10 cellular contexts compared by ENCODE assay signal in genomic region chr1:110673197-110673701, GRCh38. TPM values are rescaled to one million over a fixed set of nuclear protein-coding genes. Genes with fewer than 3 reads are reported as not detected.
A peak's percentile ranks its signal among the peaks of the same experiment; 100 is the strongest.
DNase-seq lines count a peak whose midpoint lies in the region; ATAC-seq and TF ChIP-seq lines count a peak whose summit lies in the region.
"Had no signal": no experiment of that assay in that cellular context is flagged by ENCODE, and none has a peak within 500 bp of the region (broad histone marks: within the 10 kb centered on the region; RNA-seq: fewer than 3 reads in every experiment).

No MANE protein-coding gene starts in this region.

- peak overlapping the region; percentile 98 for H3K4me3 Mint-ChIP-seq in activated T-helper 2 cell treated with anti-CD3 and anti-CD28 coated beads, Interferon-gamma antibody, Interleukin-2, Interleukin-4, amounts not matched to agents 10 μg/mL and 5 μg/mL and 100 μg/mL, durations not matched to agents 14 hours and 24 hours and 36 hours (ENCODE audit: low read depth)

- no peaks in the 10 kb centered on the region for H3K9me1 ChIP-seq in IMR-90 (ENCODE audit: insufficient read depth, low read length)

- no peak overlapping the region for H3K4ac ChIP-seq in IMR-90 (ENCODE audit: low read depth, low read length)

- H2BK5ac ChIP-seq in IMR-90 (ENCODE audit: low read depth, low read length, poor library complexity, severe bottlenecking) = no peak overlapping the region

- CTCF ChIA-PET in IMR-90 (lab: Yijun Ruan, JAX) = no interaction called here
- CTCF ChIA-PET in HEK293T (lab: Yijun Ruan, JAX) = no interaction called here

- H3K18ac ChIP-seq in IMR-90 (ENCODE audit: low read depth, low read length) = no peak overlapping the region

- POLR2A ChIA-PET in IMR-90 (lab: Charles Lee; ENCODE audit: unreplicated experiment) = no interaction called here
- POLR2A ChIA-PET in HEK293T (lab: Yijun Ruan, JAX) = no interaction called here

- H3K36me3 ChIP-seq in BLaER1 = no peaks in the 10 kb centered on the region
- no peaks in the 10 kb centered on the region for H3K36me3 ChIP-seq in IMR-90 (ENCODE audit: control insufficient read depth, insufficient read depth, low read length)
- H3K36me3 ChIP-seq in mucosa of rectum (ENCODE audit: control insufficient read depth in 2 of 2, insufficient read depth in 2 of 2, low read length in 2 of 2) = no peaks in the 10 kb centered on the region
- H3K36me3 ChIP-seq: tibial nerve had no signal

- no peak for ATAC-seq in IMR-90 (ENCODE audit: low read depth)

- H3K27me3 ChIP-seq in BLaER1 (peaks cover 79% of the 10 kb centered on the region), IMR-90 (ENCODE audit: control insufficient read depth, insufficient read depth, low read length) (peaks cover 20% of the 10 kb centered on the region), mucosa of rectum (ENCODE audit: control insufficient read depth in 2 of 2, insufficient read depth in 2 of 2, low read length in 2 of 2) (peaks cover 15 to 31% of the 10 kb centered on the region in 2 donors)

- H3K56ac ChIP-seq in IMR-90 (ENCODE audit: extremely low read depth, insufficient read depth, low read length) = no peak overlapping the region; the same call in 1 of the 2 replicates

- no peak overlapping the region for H2BK15ac ChIP-seq in IMR-90 (ENCODE audit: low read depth, low read length)

- H3K27me3 Mint-ChIP-seq in activated T-helper 2 cell treated with anti-CD3 and anti-CD28 coated beads, Interferon-gamma antibody, Interleukin-2, Interleukin-4, amounts not matched to agents 10 μg/mL and 5 μg/mL and 100 μg/mL, durations not matched to agents 14 hours and 24 hours and 36 hours (ENCODE audit: low read depth) = no peaks in the 10 kb centered on the region

- no peaks in the 10 kb centered on the region for H3K9me3 Mint-ChIP-seq in activated T-helper 2 cell treated with anti-CD3 and anti-CD28 coated beads, Interferon-gamma antibody, Interleukin-2, Interleukin-4, amounts not matched to agents 10 μg/mL and 5 μg/mL and 100 μg/mL, durations not matched to agents 14 hours and 24 hours and 36 hours

- no peak for TF ChIP-seq CTCF in IMR-90 (conservative IDR thresholded peaks at IDR 0.05; ENCODE audit: low read depth, low read length)

- in situ Hi-C loops in IMR-90 (cut with MboI; ENCODE audit: low sequenced_read_pairs) = no loop called here

- H3K9ac ChIP-seq in BLaER1 (peak overlapping the region; percentile 70; the same call in 1 of the 2 replicates), IMR-90 (ENCODE audit: low read depth, low read length) (no peak overlapping the region), mucosa of rectum (ENCODE audit: low read depth in 1 of 2, low read length in 2 of 2) (peak overlapping the region; percentile 23 to 73)

- H3K4me2 ChIP-seq in BLaER1 = peak overlapping the region; percentile 97
- H3K4me2 ChIP-seq in IMR-90 (ENCODE audit: low read depth, low read length) = no peak overlapping the region

- no peak overlapping the region for H3K23ac ChIP-seq in IMR-90 (ENCODE audit: low read depth, low read length)

- no peak overlapping the region for H4K8ac ChIP-seq in IMR-90 (ENCODE audit: low read depth in 2 of 2, low read length in 2 of 2)

- H3K4me3 ChIP-seq in BLaER1 (peak overlapping the region; percentile 79), IMR-90 (ENCODE audit: insufficient read depth, low read depth, low read length) (no peak overlapping the region), mucosa of rectum (ENCODE audit: low read length in 2 of 2) (peak overlapping the region; percentile 56 to 74)

- no peak overlapping the region for H4K91ac ChIP-seq in IMR-90 (ENCODE audit: insufficient read depth, low read depth, low read length)

- H2AK5ac ChIP-seq in IMR-90 (ENCODE audit: low read depth, low read length) = peak overlapping the region; percentile 28; the same call in 1 of the 2 replicates

- no peaks in the 10 kb centered on the region for H3K9me3 ChIP-seq in BLaER1
- H3K9me3 ChIP-seq in IMR-90 (ENCODE audit: control insufficient read depth, insufficient read depth, low read length) = peaks cover 5% of the 10 kb centered on the region; the same call in 1 of the 2 replicates
- no peaks in the 10 kb centered on the region for H3K9me3 ChIP-seq in mucosa of rectum (ENCODE audit: control insufficient read depth in 2 of 2, low read length in 2 of 2)

- no peak overlapping the region for H4K5ac ChIP-seq in IMR-90 (ENCODE audit: low read depth, low read length)

- dilution Hi-C loops in IMR-90 (cut with HindIII; ENCODE audit: low sequenced_read_pairs, unreplicated experiment) = no loop called here

- H3K4me1 Mint-ChIP-seq in activated T-helper 2 cell treated with anti-CD3 and anti-CD28 coated beads, Interferon-gamma antibody, Interleukin-2, Interleukin-4, amounts not matched to agents 10 μg/mL and 5 μg/mL and 100 μg/mL, durations not matched to agents 14 hours and 24 hours and 36 hours (ENCODE audit: low read depth) = peaks cover 50% of the 10 kb centered on the region

- BruUV-seq in IMR-90 (replicated peaks; lab: Mats Ljungman, UMichigan) = no TSS peak

- H2AK9ac ChIP-seq in IMR-90 (replicated peaks; ENCODE audit: low read depth, low read length, poor library complexity) = no peak overlapping the region

- DNase-seq in IMR-90 = no peak
- DNase-seq in activated T-helper 2 cell treated with anti-CD3 and anti-CD28 coated beads, Interferon-gamma antibody, Interleukin-2, Interleukin-4, amounts not matched to agents 10 μg/mL and 5 μg/mL and 100 μg/mL, durations not matched to agents 14 hours and 24 hours and 36 hours (ENCODE audit: low spot score) = no peak
- DNase-seq in OCI-M1 (lab: John Stamatoyannopoulos, UW) = no peak
- DNase-seq in NCI-H2196 treated with DMSO at 0.1 percent for 48 hours (lab: John Stamatoyannopoulos, UW; ENCODE audit: unreplicated experiment) = no peak
- no peak for DNase-seq in HEK293T (ENCODE audit: extremely low spot score)
- no peak for DNase-seq in NCI-H2029 treated with DMSO at 0.1 percent for 48 hours (lab: John Stamatoyannopoulos, UW)
- DNase-seq: SW 1271 had no signal

- no peak for TF ChIP-seq RAD21 in IMR-90 (IDR thresholded peaks at IDR 0.05; ENCODE audit: low read length)

- H2BK20ac ChIP-seq in IMR-90 (ENCODE audit: low read depth, low read length) = no peak overlapping the region

- H3K27ac ChIP-seq in BLaER1 = no peak overlapping the region
- no peak overlapping the region for H3K27ac ChIP-seq in IMR-90 (ENCODE audit: insufficient read depth, low read length)
- H3K27ac ChIP-seq in mucosa of rectum (ENCODE audit: low read depth in 2 of 2, low read length in 2 of 2) = peak overlapping the region; percentile 71 to 85

- no peak for TF ChIP-seq POLR2A in IMR-90 (IDR thresholded peaks at IDR 0.05; ENCODE audit: low read depth, low read length)

- H2AFZ ChIP-seq in IMR-90 (replicated peaks; ENCODE audit: low read length, poor library complexity) = peak overlapping the region; percentile 23

- intact Hi-C loops in IMR-90 (cut with micrococcal nuclease) = no loop called here
- intact Hi-C loops in activated T-helper 2 cell treated with anti-CD3 and anti-CD28 coated beads, Interferon-gamma antibody, Interleukin-2, Interleukin-4, amounts not matched to agents 10 μg/mL and 5 μg/mL and 100 μg/mL, durations not matched to agents 14 hours and 24 hours and 36 hours (cut with micrococcal nuclease) = loop anchor here (2.0 to 10.0 kb wide), 8 partner anchors 94 to 1072 kb away; partner anchors contain the start of genes CEPT1, DENND2D, DRAM2 and KCNC4

- H3K4me1 ChIP-seq in BLaER1 = peaks cover 50% of the 10 kb centered on the region
- H3K4me1 ChIP-seq in IMR-90 (ENCODE audit: control insufficient read depth, insufficient read depth, low read length) = no peaks in the 10 kb centered on the region; the same call in 1 of the 2 replicates
- H3K4me1 ChIP-seq in mucosa of rectum (ENCODE audit: control insufficient read depth in 2 of 2, insufficient read depth in 2 of 2, low read length in 2 of 2) = peaks cover 0 to 2% of the 10 kb centered on the region in 2 donors

- H3K27ac Mint-ChIP-seq in activated T-helper 2 cell treated with anti-CD3 and anti-CD28 coated beads, Interferon-gamma antibody, Interleukin-2, Interleukin-4, amounts not matched to agents 10 μg/mL and 5 μg/mL and 100 μg/mL, durations not matched to agents 14 hours and 24 hours and 36 hours = peak overlapping the region; percentile 90

- WGBS in IMR-90 (ENCODE audit: extremely low coverage in 2 of 2, insufficient read length in 1 of 2), 2 experiments = 85% methylated on average over 14 of the region's 25 CpGs; no CpG with 5 or more reads in 1 of the 2 experiments

- H3K36me3 Mint-ChIP-seq in activated T-helper 2 cell treated with anti-CD3 and anti-CD28 coated beads, Interferon-gamma antibody, Interleukin-2, Interleukin-4, amounts not matched to agents 10 μg/mL and 5 μg/mL and 100 μg/mL, durations not matched to agents 14 hours and 24 hours and 36 hours (ENCODE audit: low read depth) = peaks cover 42% of the 10 kb centered on the region

- H3K79me1 ChIP-seq in IMR-90 (ENCODE audit: low read depth in 1 of 2, low read length in 2 of 2) = no peaks in the 10 kb centered on the region; a peak in 1 of 4 replicates

- H4K20me1 ChIP-seq in BLaER1 (peaks cover 28% of the 10 kb centered on the region), IMR-90 (ENCODE audit: insufficient read depth, low read length) (no peaks in the 10 kb centered on the region)

- H2BK120ac ChIP-seq in IMR-90 (ENCODE audit: low read depth, low read length) = no peak overlapping the region

- H3K14ac ChIP-seq in IMR-90 (replicated peaks; ENCODE audit: low read depth, low read length) = no peak overlapping the region

TF ChIP-seq in IMR-90, 13 proteins besides CTCF, POLR2A, EP300 and RAD21 (continues in another document):
- TF ChIP-seq BHLHE40 (IDR thresholded peaks at IDR 0.05; ENCODE audit: low read depth, low read length) (no peak), MAFK (IDR thresholded peaks at IDR 0.05; ENCODE audit: low read depth, low read length) (no peak)

TF ChIP-seq in HEK293T, 16 proteins besides CTCF, POLR2A, EP300 and RAD21:
- TF ChIP-seq LEF1 (IDR thresholded peaks at IDR 0.05; ENCODE audit: borderline replicate concordance) = no peak
- TF ChIP-seq SP1 (IDR thresholded peaks at IDR 0.05) = no peak
- TF ChIP-seq FOXA1 (IDR thresholded peaks at IDR 0.05) = no peak
- TF ChIP-seq ZNF384 (IDR thresholded peaks at IDR 0.05) = no peak
- TF ChIP-seq TARDBP (IDR thresholded peaks at IDR 0.05) = no peak
- no peak for TF ChIP-seq CTBP1 (IDR thresholded peaks at IDR 0.05; ENCODE audit: borderline replicate concordance)
- TF ChIP-seq FOXM1 (IDR thresholded peaks at IDR 0.05; ENCODE audit: borderline replicate concordance) = no peak
- TF ChIP-seq BHLHE40 (IDR thresholded peaks at IDR 0.05; ENCODE audit: borderline replicate concordance) = no peak
- TF ChIP-seq FOXK2 (IDR thresholded peaks at IDR 0.05) = no peak
- no peak for TF ChIP-seq ELF4 (IDR thresholded peaks at IDR 0.05)

RNA-seq across cellular contexts. Expression of gene KCNA3, which starts 1.5 kb away (rescaled TPM):
- total RNA-seq in IMR-90 (2012; rRNA removed) = under 0.01 TPM in 2 replicates
- polyA plus RNA-seq in IMR-90 (2012; rRNA removed) = 0.09 TPM in 1 of 2 replicates, not detected in the other
- polyA plus RNA-seq in IMR-90 (2012; cell fraction: cytosol; rRNA removed) = 0.01 and 0.04 TPM in 2 replicates
- 0.02 TPM in 1 of 2 replicates, not detected in the other for polyA plus RNA-seq in IMR-90 (2012; cell fraction: nucleus; rRNA removed; ENCODE audit: low replicate concordance)
- total RNA-seq in activated T-helper 2 cell treated with anti-CD3 and anti-CD28 coated beads, Interferon-gamma antibody, Interleukin-2, Interleukin-4, amounts not matched to agents 10 μg/mL and 5 μg/mL and 100 μg/mL, durations not matched to agents 14 hours and 24 hours and 36 hours = 24.0 and 24.4 TPM in 2 replicates

Comparison
In these comparisons a context has a peak if more than half of its experiments do, and no peak if none do; other contexts are left out.
1. H3K27ac ChIP-seq: peak in mucosa of rectum (2 of 2); none in BLaER1 (single experiment) and IMR-90 (single experiment).
2. RNA of gene KCNA3, which starts 1.5 kb away (total RNA-seq): 24.0 to 24.4 TPM in activated T-helper 2 cell treated with anti-CD3 and anti-CD28 coated beads, Interferon-gamma antibody, Interleukin-2, Interleukin-4, amounts not matched to agents 10 μg/mL and 5 μg/mL and 100 μg/mL, durations not matched to agents 14 hours and 24 hours and 36 hours; under 0.01 TPM in IMR-90; every median in the first group is over 10 times any median in the second.